ENCODE assay signal across 1 cellular context in the genomic region with DNA sequence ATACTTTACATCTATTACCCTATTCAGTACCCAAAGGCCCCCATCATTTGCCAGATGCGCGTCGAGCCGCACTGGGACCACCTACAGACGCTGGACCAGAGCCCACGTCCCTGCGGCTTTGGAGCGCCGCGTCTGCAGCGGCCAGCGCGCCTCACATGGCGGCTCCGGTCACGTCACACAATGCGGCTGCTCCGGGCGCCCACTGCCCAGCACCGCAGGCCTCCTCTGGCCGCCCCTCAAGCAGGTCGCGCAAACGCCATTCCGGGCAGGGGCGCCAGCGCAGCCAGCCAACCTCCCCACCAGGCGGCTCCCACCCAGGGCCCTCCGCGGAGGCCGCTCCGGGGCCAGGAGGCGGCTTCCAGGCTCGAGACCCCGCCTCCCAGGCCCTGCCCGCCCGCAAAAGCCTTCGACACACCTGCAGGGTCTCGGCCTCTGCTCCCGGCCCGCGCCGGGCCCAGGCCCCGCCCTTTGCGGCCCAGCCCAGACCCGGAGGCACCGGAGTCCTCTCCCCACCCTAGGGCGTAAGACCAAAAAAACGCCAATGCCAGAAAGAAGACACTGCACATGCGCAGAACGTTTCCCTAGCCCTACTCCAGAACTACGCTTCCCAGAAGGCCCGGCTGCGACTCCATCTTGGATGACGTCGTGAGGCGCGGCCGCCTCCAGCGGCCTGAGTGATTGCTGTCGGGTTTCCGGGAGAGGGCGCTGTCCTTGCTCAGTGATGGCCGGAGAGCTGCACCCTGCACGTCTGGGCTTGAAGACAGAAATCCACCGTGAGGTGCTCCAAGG.
TF ChIP-seq lines count a peak whose summit lies in the region.

Gene ZNF25, minus strand, starts transcription at position 557 of the 789 bp plus-strand sequence. CDS start 4,925 bp downstream, outside the sequence.

TF ChIP-seq in HepG2, 621 proteins besides CTCF, POLR2A, EP300 and RAD21 (continued from another document and continues in another):
- TF ChIP-seq, protein P1, sequence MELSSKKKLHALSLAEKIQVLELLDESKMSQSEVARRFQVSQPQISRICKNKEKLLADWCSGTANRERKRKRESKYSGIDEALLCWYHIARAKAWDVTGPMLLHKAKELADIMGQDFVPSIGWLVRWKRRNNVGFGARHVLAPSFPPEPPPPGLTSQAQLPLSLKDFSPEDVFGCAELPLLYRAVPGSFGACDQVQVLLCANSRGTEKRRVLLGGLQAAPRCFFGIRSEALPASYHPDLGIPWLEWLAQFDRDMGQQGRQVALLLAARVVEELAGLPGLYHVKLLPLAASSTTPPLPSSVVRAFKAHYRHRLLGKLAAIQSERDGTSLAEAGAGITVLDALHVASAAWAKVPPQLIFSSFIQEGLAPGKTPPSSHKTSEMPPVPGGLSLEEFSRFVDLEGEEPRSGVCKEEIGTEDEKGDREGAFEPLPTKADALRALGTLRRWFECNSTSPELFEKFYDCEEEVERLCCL (CRISPR knock-in tag; IDR thresholded peaks at IDR 0.05; ENCODE audit: borderline replicate concordance) = no peak
- TF ChIP-seq NFAT5 (CRISPR knock-in tag; IDR thresholded peaks at IDR 0.05) (no peak), ZNF230 (CRISPR knock-in tag; IDR thresholded peaks at IDR 0.05) (peak; percentile 88; the same call in 1 of the 2 replicates), ZNF710 (CRISPR knock-in tag; IDR thresholded peaks at IDR 0.05; ENCODE audit: borderline replicate concordance) (no peak; the same call in 1 of the 2 replicates), ZNF546 (CRISPR knock-in tag; conservative IDR thresholded peaks at IDR 0.05) (peak; percentile 84; the same call in 1 of the 2 replicates), MIXL1 (CRISPR knock-in tag; IDR thresholded peaks at IDR 0.05) (no peak), ZNF282 (IDR thresholded peaks at IDR 0.05; ENCODE audit: partially characterized antibody) (no peak), ZNF138 (CRISPR knock-in tag; IDR thresholded peaks at IDR 0.05; ENCODE audit: low read depth) (peak; percentile 81; the same call in 1 of the 2 replicates), ZNF646 (CRISPR knock-in tag; IDR thresholded peaks at IDR 0.05) (peak; percentile 33; the same call in 1 of the 2 replicates), ZNF414 (CRISPR knock-in tag; IDR thresholded peaks at IDR 0.05) (no peak), SRSF4 (IDR thresholded peaks at IDR 0.05; ENCODE audit: low read depth, low read length, poor library complexity, severe bottlenecking) (no peak), ZNF674 (CRISPR knock-in tag; IDR thresholded peaks at IDR 0.05; ENCODE audit: low read depth) (no peak), ZNF720 (CRISPR knock-in tag; IDR thresholded peaks at IDR 0.05) (no peak), PCBP2 (optimal IDR thresholded peaks at IDR 0.05; ENCODE audit: low read depth, low read length, poor library complexity, severe bottlenecking) (no peak), RARG (CRISPR knock-in tag; IDR thresholded peaks at IDR 0.05; ENCODE audit: low read depth) (no peak)
- TF ChIP-seq, protein P2, sequence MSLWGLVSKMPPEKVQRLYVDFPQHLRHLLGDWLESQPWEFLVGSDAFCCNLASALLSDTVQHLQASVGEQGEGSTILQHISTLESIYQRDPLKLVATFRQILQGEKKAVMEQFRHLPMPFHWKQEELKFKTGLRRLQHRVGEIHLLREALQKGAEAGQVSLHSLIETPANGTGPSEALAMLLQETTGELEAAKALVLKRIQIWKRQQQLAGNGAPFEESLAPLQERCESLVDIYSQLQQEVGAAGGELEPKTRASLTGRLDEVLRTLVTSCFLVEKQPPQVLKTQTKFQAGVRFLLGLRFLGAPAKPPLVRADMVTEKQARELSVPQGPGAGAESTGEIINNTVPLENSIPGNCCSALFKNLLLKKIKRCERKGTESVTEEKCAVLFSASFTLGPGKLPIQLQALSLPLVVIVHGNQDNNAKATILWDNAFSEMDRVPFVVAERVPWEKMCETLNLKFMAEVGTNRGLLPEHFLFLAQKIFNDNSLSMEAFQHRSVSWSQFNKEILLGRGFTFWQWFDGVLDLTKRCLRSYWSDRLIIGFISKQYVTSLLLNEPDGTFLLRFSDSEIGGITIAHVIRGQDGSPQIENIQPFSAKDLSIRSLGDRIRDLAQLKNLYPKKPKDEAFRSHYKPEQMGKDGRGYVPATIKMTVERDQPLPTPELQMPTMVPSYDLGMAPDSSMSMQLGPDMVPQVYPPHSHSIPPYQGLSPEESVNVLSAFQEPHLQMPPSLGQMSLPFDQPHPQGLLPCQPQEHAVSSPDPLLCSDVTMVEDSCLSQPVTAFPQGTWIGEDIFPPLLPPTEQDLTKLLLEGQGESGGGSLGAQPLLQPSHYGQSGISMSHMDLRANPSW (CRISPR knock-in tag; IDR thresholded peaks at IDR 0.05; ENCODE audit: borderline replicate concordance) = no peak; the same call in 1 of the 2 replicates
- TF ChIP-seq, protein P3, sequence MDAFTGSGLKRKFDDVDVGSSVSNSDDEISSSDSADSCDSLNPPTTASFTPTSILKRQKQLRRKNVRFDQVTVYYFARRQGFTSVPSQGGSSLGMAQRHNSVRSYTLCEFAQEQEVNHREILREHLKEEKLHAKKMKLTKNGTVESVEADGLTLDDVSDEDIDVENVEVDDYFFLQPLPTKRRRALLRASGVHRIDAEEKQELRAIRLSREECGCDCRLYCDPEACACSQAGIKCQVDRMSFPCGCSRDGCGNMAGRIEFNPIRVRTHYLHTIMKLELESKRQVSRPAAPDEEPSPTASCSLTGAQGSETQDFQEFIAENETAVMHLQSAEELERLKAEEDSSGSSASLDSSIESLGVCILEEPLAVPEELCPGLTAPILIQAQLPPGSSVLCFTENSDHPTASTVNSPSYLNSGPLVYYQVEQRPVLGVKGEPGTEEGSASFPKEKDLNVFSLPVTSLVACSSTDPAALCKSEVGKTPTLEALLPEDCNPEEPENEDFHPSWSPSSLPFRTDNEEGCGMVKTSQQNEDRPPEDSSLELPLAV (CRISPR knock-in tag; conservative IDR thresholded peaks at IDR 0.05; ENCODE audit: low read depth) = no peak
- TF ChIP-seq, protein P4, sequence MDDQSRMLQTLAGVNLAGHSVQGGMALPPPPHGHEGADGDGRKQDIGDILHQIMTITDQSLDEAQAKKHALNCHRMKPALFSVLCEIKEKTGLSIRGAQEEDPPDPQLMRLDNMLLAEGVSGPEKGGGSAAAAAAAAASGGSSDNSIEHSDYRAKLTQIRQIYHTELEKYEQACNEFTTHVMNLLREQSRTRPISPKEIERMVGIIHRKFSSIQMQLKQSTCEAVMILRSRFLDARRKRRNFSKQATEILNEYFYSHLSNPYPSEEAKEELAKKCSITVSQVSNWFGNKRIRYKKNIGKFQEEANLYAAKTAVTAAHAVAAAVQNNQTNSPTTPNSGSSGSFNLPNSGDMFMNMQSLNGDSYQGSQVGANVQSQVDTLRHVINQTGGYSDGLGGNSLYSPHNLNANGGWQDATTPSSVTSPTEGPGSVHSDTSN (CRISPR knock-in tag; IDR thresholded peaks at IDR 0.05; ENCODE audit: borderline replicate concordance) = 0 out of 2 replicates have a peak, but pooled peaks have one; percentile 8
- TF ChIP-seq, protein P5, sequence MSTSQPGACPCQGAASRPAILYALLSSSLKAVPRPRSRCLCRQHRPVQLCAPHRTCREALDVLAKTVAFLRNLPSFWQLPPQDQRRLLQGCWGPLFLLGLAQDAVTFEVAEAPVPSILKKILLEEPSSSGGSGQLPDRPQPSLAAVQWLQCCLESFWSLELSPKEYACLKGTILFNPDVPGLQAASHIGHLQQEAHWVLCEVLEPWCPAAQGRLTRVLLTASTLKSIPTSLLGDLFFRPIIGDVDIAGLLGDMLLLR (CRISPR knock-in tag; IDR thresholded peaks at IDR 0.05) = no peak
